Comparison of ENCODE assay signal across 1 cellular context in the genomic region with DNA sequence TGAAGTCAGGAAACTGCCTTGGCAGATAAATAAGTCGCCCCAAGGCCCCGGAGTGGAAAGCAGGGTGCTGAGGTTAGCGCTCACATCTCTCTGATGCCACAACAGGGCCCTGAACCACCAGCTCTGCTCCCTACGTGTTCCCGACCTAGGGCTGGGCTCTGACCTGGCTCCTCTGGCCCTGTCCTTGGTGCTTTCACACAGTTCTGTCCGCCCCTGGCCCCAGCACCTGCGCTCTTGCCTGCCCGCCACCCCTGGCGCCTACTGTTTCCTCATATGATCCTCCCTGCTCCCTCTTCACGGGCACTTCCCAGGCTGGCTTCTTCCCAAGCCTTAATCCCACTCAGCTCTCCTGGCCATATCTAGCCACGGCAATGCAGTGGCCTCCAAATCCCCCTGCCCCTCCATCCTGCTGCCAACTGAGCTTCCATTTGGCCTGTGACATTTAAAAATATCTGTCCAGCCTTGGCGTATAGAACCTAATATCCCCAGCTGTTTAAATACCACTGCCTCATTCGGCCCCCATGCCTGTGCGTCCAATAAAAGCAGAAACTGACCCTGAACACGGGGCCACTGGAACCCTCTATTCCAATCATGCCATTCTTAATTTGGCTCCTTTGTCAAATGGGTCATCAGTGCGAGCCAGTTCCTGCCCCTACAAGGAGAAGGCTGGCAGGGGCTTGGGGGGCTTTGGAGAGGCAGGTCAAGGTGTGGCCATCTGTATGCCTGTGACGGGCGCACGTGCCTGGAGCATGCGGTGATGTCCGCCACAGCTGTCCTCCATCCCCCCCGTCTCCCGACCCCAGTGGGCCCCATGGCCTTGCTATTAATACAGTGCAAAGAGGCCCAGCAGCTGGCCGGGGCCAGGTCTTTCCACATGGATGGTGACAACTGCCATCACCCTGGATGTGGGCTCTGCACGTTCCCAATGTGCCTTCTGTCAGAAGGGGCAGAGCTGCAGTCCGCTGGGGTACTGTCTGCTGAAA.
TF ChIP-seq lines count a peak whose summit lies in the region.

No MANE protein-coding gene starts in this region.

TF ChIP-seq in HepG2, 621 proteins besides CTCF, POLR2A, EP300 and RAD21:
- TF ChIP-seq ZNF234 (CRISPR knock-in tag; conservative IDR thresholded peaks at IDR 0.05) (no peak), ZNF660 (CRISPR knock-in tag; IDR thresholded peaks at IDR 0.05; ENCODE audit: borderline replicate concordance, low read depth) (no peak), ZNF552 (CRISPR knock-in tag; IDR thresholded peaks at IDR 0.05; ENCODE audit: borderline replicate concordance) (no peak), PAX8 (CRISPR knock-in tag; IDR thresholded peaks at IDR 0.05; ENCODE audit: borderline replicate concordance) (no peak), YY1 (IDR thresholded peaks at IDR 0.05; ENCODE audit: insufficient read depth, insufficient replicate concordance, low read depth, low read length) (no peak), ZNF160 (CRISPR knock-in tag; IDR thresholded peaks at IDR 0.05) (no peak), KDM3A (CRISPR knock-in tag; IDR thresholded peaks at IDR 0.05; ENCODE audit: low read depth) (no peak), ZNF33A (CRISPR knock-in tag; IDR thresholded peaks at IDR 0.05; ENCODE audit: borderline replicate concordance) (no peak)
- TF ChIP-seq, protein P1, sequence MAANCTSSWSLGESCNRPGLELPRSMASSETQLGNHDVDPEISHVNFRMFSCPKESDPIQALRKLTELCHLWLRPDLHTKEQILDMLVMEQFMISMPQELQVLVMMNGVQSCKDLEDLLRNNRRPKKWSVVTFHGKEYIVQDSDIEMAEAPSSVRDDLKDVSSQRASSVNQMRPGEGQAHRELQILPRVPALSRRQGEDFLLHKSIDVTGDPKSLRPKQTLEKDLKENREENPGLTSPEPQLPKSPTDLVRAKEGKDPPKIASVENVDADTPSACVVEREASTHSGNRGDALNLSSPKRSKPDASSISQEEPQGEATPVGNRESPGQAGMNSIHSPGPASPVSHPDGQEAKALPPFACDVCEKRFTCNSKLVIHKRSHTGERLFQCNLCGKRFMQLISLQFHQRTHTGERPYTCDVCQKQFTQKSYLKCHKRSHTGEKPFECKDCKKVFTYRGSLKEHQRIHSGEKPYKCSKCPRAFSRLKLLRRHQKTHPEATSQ (CRISPR knock-in tag; IDR thresholded peaks at IDR 0.05; ENCODE audit: borderline replicate concordance): no peak
- TF ChIP-seq, protein P2, sequence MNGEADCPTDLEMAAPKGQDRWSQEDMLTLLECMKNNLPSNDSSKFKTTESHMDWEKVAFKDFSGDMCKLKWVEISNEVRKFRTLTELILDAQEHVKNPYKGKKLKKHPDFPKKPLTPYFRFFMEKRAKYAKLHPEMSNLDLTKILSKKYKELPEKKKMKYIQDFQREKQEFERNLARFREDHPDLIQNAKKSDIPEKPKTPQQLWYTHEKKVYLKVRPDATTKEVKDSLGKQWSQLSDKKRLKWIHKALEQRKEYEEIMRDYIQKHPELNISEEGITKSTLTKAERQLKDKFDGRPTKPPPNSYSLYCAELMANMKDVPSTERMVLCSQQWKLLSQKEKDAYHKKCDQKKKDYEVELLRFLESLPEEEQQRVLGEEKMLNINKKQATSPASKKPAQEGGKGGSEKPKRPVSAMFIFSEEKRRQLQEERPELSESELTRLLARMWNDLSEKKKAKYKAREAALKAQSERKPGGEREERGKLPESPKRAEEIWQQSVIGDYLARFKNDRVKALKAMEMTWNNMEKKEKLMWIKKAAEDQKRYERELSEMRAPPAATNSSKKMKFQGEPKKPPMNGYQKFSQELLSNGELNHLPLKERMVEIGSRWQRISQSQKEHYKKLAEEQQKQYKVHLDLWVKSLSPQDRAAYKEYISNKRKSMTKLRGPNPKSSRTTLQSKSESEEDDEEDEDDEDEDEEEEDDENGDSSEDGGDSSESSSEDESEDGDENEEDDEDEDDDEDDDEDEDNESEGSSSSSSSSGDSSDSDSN (CRISPR knock-in tag; IDR thresholded peaks at IDR 0.05): no peak
